Comparison of ENCODE assay signal across 1 cellular context in genomic region chr1:234327577-234328164, GRCh38.
TF ChIP-seq lines count a peak whose summit lies in the region.

No MANE protein-coding gene starts in this region.

TF ChIP-seq in HepG2, 621 proteins besides CTCF, POLR2A, EP300 and RAD21 (continued from another document and continues in another):
- no peak; the same call in 1 of the 2 replicates for TF ChIP-seq ATF6 (CRISPR knock-in tag; conservative IDR thresholded peaks at IDR 0.05)
- TF ChIP-seq NR2F2 (IDR thresholded peaks at IDR 0.05; ENCODE audit: borderline replicate concordance, low read depth) = peak; percentile 60
- TF ChIP-seq GFI1 (CRISPR knock-in tag; IDR thresholded peaks at IDR 0.05; ENCODE audit: borderline replicate concordance) = no peak
- TF ChIP-seq ZNF530 (CRISPR knock-in tag; IDR thresholded peaks at IDR 0.05; ENCODE audit: low read depth) = no peak
- TF ChIP-seq ZNF605 (CRISPR knock-in tag; IDR thresholded peaks at IDR 0.05) = peak; percentile 76; the same call in 1 of the 2 replicates
- peak; percentile 72; the same call in 1 of the 2 replicates for TF ChIP-seq CBX5 (CRISPR knock-in tag; IDR thresholded peaks at IDR 0.05; ENCODE audit: borderline replicate concordance)
- peak; percentile 76; the same call in 1 of the 2 replicates for TF ChIP-seq ZNF280D (CRISPR knock-in tag; IDR thresholded peaks at IDR 0.05)
- no peak for TF ChIP-seq ZNF570 (CRISPR knock-in tag; IDR thresholded peaks at IDR 0.05; ENCODE audit: borderline replicate concordance)
- TF ChIP-seq MAFG (CRISPR knock-in tag; IDR thresholded peaks at IDR 0.05) = no peak
- no peak for TF ChIP-seq HNRNPUL1 (IDR thresholded peaks at IDR 0.05; ENCODE audit: low read depth, low read length)
- no peak for TF ChIP-seq FOXA1 (IDR thresholded peaks at IDR 0.05)
- peak; percentile 46; the same call in 1 of the 2 replicates for TF ChIP-seq FOXA1 (CRISPR knock-in tag; IDR thresholded peaks at IDR 0.05)
- no peak for TF ChIP-seq ZSCAN21 (CRISPR knock-in tag; IDR thresholded peaks at IDR 0.05; ENCODE audit: borderline replicate concordance)
- peak; percentile 32; the same call in 1 of the 2 replicates for TF ChIP-seq SALL2 (CRISPR knock-in tag; IDR thresholded peaks at IDR 0.05)
- no peak for TF ChIP-seq RFXANK (CRISPR knock-in tag; IDR thresholded peaks at IDR 0.05)
- TF ChIP-seq NPAS2 (CRISPR knock-in tag; IDR thresholded peaks at IDR 0.05; ENCODE audit: borderline replicate concordance) = no peak
- peak; percentile 96 for TF ChIP-seq HNF4A (CRISPR knock-in tag; IDR thresholded peaks at IDR 0.05)
- TF ChIP-seq KLF16 (CRISPR knock-in tag; IDR thresholded peaks at IDR 0.05) = peak in 1 of 2 experiments; percentile 64; a peak in 1 of 4 replicates
- peak; percentile 89; the same call in 1 of the 2 replicates for TF ChIP-seq SP140L (CRISPR knock-in tag; IDR thresholded peaks at IDR 0.05; ENCODE audit: borderline replicate concordance)
- no peak; the same call in 1 of the 2 replicates for TF ChIP-seq ARNTL (CRISPR knock-in tag; IDR thresholded peaks at IDR 0.05)
- peak; percentile 53; the same call in 1 of the 2 replicates for TF ChIP-seq BCL3 (CRISPR knock-in tag; IDR thresholded peaks at IDR 0.05)
- no peak for TF ChIP-seq RARA (CRISPR knock-in tag; IDR thresholded peaks at IDR 0.05)
- no peak for TF ChIP-seq ZBTB21 (CRISPR knock-in tag; IDR thresholded peaks at IDR 0.05)
- TF ChIP-seq NFYC (CRISPR knock-in tag; IDR thresholded peaks at IDR 0.05) = peak; percentile 31; the same call in 1 of the 2 replicates
- TF ChIP-seq RFX3 (CRISPR knock-in tag; IDR thresholded peaks at IDR 0.05) = no peak
- peak; percentile 90 for TF ChIP-seq POGZ (CRISPR knock-in tag; IDR thresholded peaks at IDR 0.05)
- no peak for TF ChIP-seq BATF2 (CRISPR knock-in tag; IDR thresholded peaks at IDR 0.05)
- 0 out of 2 replicates have a peak, but pooled peaks have one; percentile 23 for TF ChIP-seq SP5 (CRISPR knock-in tag; IDR thresholded peaks at IDR 0.05; ENCODE audit: borderline replicate concordance, low read depth)
- TF ChIP-seq ZNF350 (CRISPR knock-in tag; IDR thresholded peaks at IDR 0.05; ENCODE audit: borderline replicate concordance, low read depth) = peak; percentile 51; the same call in 1 of the 2 replicates
- peak; percentile 28; the same call in 1 of the 2 replicates for TF ChIP-seq DPF2 (CRISPR knock-in tag; IDR thresholded peaks at IDR 0.05; ENCODE audit: borderline replicate concordance, low read depth)
- 0 out of 2 replicates have a peak, but pooled peaks have one; percentile 30 for TF ChIP-seq PRDM4 (CRISPR knock-in tag; IDR thresholded peaks at IDR 0.05; ENCODE audit: borderline replicate concordance)
- no peak for TF ChIP-seq HNRNPL (IDR thresholded peaks at IDR 0.05; ENCODE audit: low read depth, low read length)
- no peak for TF ChIP-seq CENPT (CRISPR knock-in tag; IDR thresholded peaks at IDR 0.05; ENCODE audit: low read depth)
- no peak for TF ChIP-seq ZNF577 (CRISPR knock-in tag; IDR thresholded peaks at IDR 0.05; ENCODE audit: borderline replicate concordance, low read depth)
- TF ChIP-seq FOXJ3 (CRISPR knock-in tag; IDR thresholded peaks at IDR 0.05; ENCODE audit: borderline replicate concordance) = 0 out of 2 replicates have a peak, but pooled peaks have one; percentile 43
- TF ChIP-seq ZFP36 (IDR thresholded peaks at IDR 0.05; ENCODE audit: borderline replicate concordance, low read depth, low read length, partially characterized antibody) = no peak
- no peak for TF ChIP-seq ZKSCAN1 (IDR thresholded peaks at IDR 0.05; ENCODE audit: low read length)
- peak; percentile 57; the same call in 1 of the 2 replicates for TF ChIP-seq ZBTB4 (CRISPR knock-in tag; IDR thresholded peaks at IDR 0.05; ENCODE audit: borderline replicate concordance)
- TF ChIP-seq MEIS2 (CRISPR knock-in tag; IDR thresholded peaks at IDR 0.05) = peak; percentile 39; the same call in 1 of the 2 replicates
- TF ChIP-seq SALL1 (CRISPR knock-in tag; IDR thresholded peaks at IDR 0.05) = peak; percentile 95
- TF ChIP-seq NFKB2 (CRISPR knock-in tag; IDR thresholded peaks at IDR 0.05; ENCODE audit: borderline replicate concordance) = peak; percentile 93; the same call in 1 of the 2 replicates
- TF ChIP-seq MTF1 (CRISPR knock-in tag; IDR thresholded peaks at IDR 0.05) = no peak
- 0 out of 2 replicates have a peak, but pooled peaks have one; percentile 45 for TF ChIP-seq ZHX1 (CRISPR knock-in tag; IDR thresholded peaks at IDR 0.05; ENCODE audit: low read depth)
- TF ChIP-seq DBP (CRISPR knock-in tag; IDR thresholded peaks at IDR 0.05; ENCODE audit: not compliant biosample characterization) = peak; percentile 78
- peak; percentile 78 for TF ChIP-seq FOXA3 (CRISPR knock-in tag; IDR thresholded peaks at IDR 0.05)
- peak; percentile 59; the same call in 1 of the 2 replicates for TF ChIP-seq ZNF160 (CRISPR knock-in tag; IDR thresholded peaks at IDR 0.05)
- TF ChIP-seq GATAD2A (CRISPR knock-in tag; IDR thresholded peaks at IDR 0.05) = peak; percentile 87
- TF ChIP-seq ZNF564 (CRISPR knock-in tag; IDR thresholded peaks at IDR 0.05) = peak; percentile 50; the same call in 1 of the 2 replicates
- TF ChIP-seq YY1 (IDR thresholded peaks at IDR 0.05; ENCODE audit: insufficient read depth, insufficient replicate concordance, low read depth, low read length) = peak; percentile 59
